17 cellular contexts compared by ENCODE assay signal in the genomic region with DNA sequence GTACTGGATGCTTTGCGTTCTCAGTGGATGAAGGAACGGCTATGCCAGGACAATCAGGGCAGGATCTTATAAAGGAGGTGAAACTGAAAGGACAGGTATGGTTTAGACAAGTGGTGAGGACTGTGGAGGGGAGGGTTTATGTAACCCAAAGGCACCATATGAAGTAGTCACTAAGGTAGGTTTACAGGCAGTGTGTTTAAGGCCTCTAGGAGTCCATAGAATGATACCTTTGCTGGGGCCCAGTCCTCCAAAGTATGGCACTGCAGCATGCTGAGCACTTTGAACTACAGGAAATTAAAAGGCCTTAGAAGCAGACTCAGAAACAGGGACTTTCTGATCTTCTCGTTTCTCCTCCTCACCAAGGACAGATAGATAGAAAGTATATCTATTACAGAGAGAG.
DNase-seq lines count a peak whose midpoint lies in the region; ATAC-seq, FAIRE-seq and TF ChIP-seq lines count a peak whose summit lies in the region.
"Had no signal": no experiment of that assay in that cellular context is flagged by ENCODE, and none has a peak within 500 bp of the region (broad histone marks: within the 10 kb centered on the region; RNA-seq: fewer than 3 reads in every experiment).

No MANE protein-coding gene starts in this region.

- no peaks in the 10 kb centered on the region for H3K27me3 Mint-ChIP-seq in neural crest cell (ENCODE audit: low read depth)
- H3K27me3 Mint-ChIP-seq: B cell; CD4-positive, alpha-beta memory T cell had no signal

- peak overlapping the region; percentile 4 for H3K27ac Mint-ChIP-seq in neural crest cell (ENCODE audit: unreplicated experiment)
- H3K27ac Mint-ChIP-seq: B cell, IgD-negative memory B cell had no signal

- no peaks in the 10 kb centered on the region for H3K27me3 ChIP-seq in DND-41 (ENCODE audit: insufficient read depth, low read length, poor library complexity)
- no peaks in the 10 kb centered on the region for H3K27me3 ChIP-seq in GM12878 (replicated peaks in 1 of 2; ENCODE audit: control insufficient read depth in 2 of 2, insufficient read depth in 2 of 2, low read length in 1 of 2)
- no peaks in the 10 kb centered on the region for H3K27me3 ChIP-seq in Karpas-422 (ENCODE audit: low read length)
- no peaks in the 10 kb centered on the region for H3K27me3 ChIP-seq in Peyer's patch

- H3K4me3 Mint-ChIP-seq in neural crest cell = no peak overlapping the region
- H3K4me3 Mint-ChIP-seq: B cell; CD4-positive, alpha-beta memory T cell; IgD-negative memory B cell had no signal

- peaks cover 62% of the 10 kb centered on the region for H3K4me1 Mint-ChIP-seq in neural crest cell
- H3K4me1 Mint-ChIP-seq: B cell, IgD-negative memory B cell had no signal

- H3K36me3 ChIP-seq in DND-41 (ENCODE audit: insufficient read depth, low read length) (no peaks in the 10 kb centered on the region), GM12878 (ENCODE audit: control insufficient read depth in 2 of 2, insufficient read depth in 2 of 2, low read length in 1 of 2) (no peaks in the 10 kb centered on the region), Karpas-422 (ENCODE audit: insufficient read depth, low read length) (no peaks in the 10 kb centered on the region), Peyer's patch (no peaks in the 10 kb centered on the region)

- TF ChIP-seq RAD21 in GM12878 (IDR thresholded peaks at IDR 0.05; ENCODE audit: insufficient read depth, low read depth, low read length) = no peak

- DNase-seq in DND-41 (no peak), GM12878 (ENCODE audit: low read depth, low spot score) (no peak), neural crest cell (ENCODE audit: low read depth, low spot score) (no peak), Karpas-422 (no peak), Peyer's patch (no peak)
- DNase-seq: CD4-positive, alpha-beta memory T cell; MV-4-11; NCI-H1436 treated with DMSO at 0.1 percent for 48 hours; NCI-H2081 treated with DMSO at 0.1 percent for 48 hours; NCI-H226; NCI-H526 treated with DMSO at 0.1 percent for 48 hours; PC-3 had no signal

- FAIRE-seq in GM12878 (lab: Jason Lieb, UNC) = no peak
- FAIRE-seq: H54 had no signal

- H3K79me2 ChIP-seq in DND-41 (ENCODE audit: insufficient read depth, low read length) = no peaks in the 10 kb centered on the region
- H3K79me2 ChIP-seq in GM12878 (ENCODE audit: control insufficient read depth, insufficient read depth, low read length) = no peaks in the 10 kb centered on the region
- H3K79me2 ChIP-seq in Karpas-422 (ENCODE audit: low read length) = no peaks in the 10 kb centered on the region

- TF ChIP-seq CTCF in DND-41 (IDR thresholded peaks at IDR 0.05; ENCODE audit: borderline replicate concordance, extremely low read depth, low read length, poor library complexity, severe bottlenecking) (no peak), GM12878 (IDR thresholded peaks at IDR 0.05 in 2 of 3, conservative IDR thresholded peaks at IDR 0.05 in 1 of 3; ENCODE audit: control insufficient read depth in 2 of 3, extremely low read depth in 1 of 3, insufficient read depth in 1 of 3, low read depth in 3 of 3, low read length in 3 of 3) (no peak), neural crest cell (conservative IDR thresholded peaks at IDR 0.05) (no peak), Peyer's patch (IDR thresholded peaks at IDR 0.05) (no peak)

- TF ChIP-seq POLR2A in GM12878 (IDR thresholded peaks at IDR 0.05; ENCODE audit: low read depth, low read length) = no peak
- TF ChIP-seq POLR2A in Peyer's patch (IDR thresholded peaks at IDR 0.05) = no peak

- ATAC-seq in DND-41 (ENCODE audit: insufficient read depth, low read depth) (peak; percentile 45; the same call in 1 of the 3 replicates), HG02798 (IDR thresholded peaks at IDR 0.05; ENCODE audit: poor library complexity, unreplicated experiment) (peak; percentile 45), GM12878 (peak; percentile 65), GM21529 (IDR thresholded peaks at IDR 0.05; ENCODE audit: unreplicated experiment) (no peak)
- ATAC-seq: PC-3 had no signal

- H3K9ac ChIP-seq in DND-41 (ENCODE audit: low read depth, low read length) (no peak overlapping the region), GM12878 (ENCODE audit: control insufficient read depth, insufficient read depth, low read length) (no peak overlapping the region), Karpas-422 (ENCODE audit: low read length) (no peak overlapping the region)

- BruUV-seq in GM12878 (replicated peaks; lab: Mats Ljungman, UMichigan) = no TSS peak

- H3K4me2 ChIP-seq in DND-41 (ENCODE audit: insufficient read depth, low read length) (no peak overlapping the region), GM12878 (ENCODE audit: control insufficient read depth, insufficient read depth) (no peak overlapping the region), Karpas-422 (ENCODE audit: low read depth, low read length, poor library complexity, severe bottlenecking) (no peak overlapping the region)

- H3K4me3 ChIP-seq in DND-41 (ENCODE audit: low read depth in 1 of 2, low read length in 2 of 2) (no peak overlapping the region), GM12878 (no peak overlapping the region), Karpas-422 (ENCODE audit: low read length) (no peak overlapping the region), Peyer's patch (no peak overlapping the region)

- H4K20me1 ChIP-seq in DND-41 (ENCODE audit: insufficient read depth, low read length) (no peaks in the 10 kb centered on the region), GM12878 (ENCODE audit: control insufficient read depth, insufficient read depth) (no peaks in the 10 kb centered on the region), Karpas-422 (ENCODE audit: insufficient read depth, low read depth, low read length) (no peaks in the 10 kb centered on the region)

- H3K9me3 ChIP-seq in DND-41 (ENCODE audit: insufficient read depth, low read length, severe bottlenecking) = no peaks in the 10 kb centered on the region
- no peaks in the 10 kb centered on the region for H3K9me3 ChIP-seq in GM12878 (replicated peaks; ENCODE audit: control insufficient read depth, insufficient read depth, low read length)
- peaks cover 4% of the 10 kb centered on the region; the same call in 1 of the 2 replicates for H3K9me3 ChIP-seq in Karpas-422 (ENCODE audit: low read length)
- H3K9me3 ChIP-seq in Peyer's patch = no peaks in the 10 kb centered on the region

- H3K4me1 ChIP-seq in DND-41 (ENCODE audit: insufficient read depth, low read length) (peaks cover 13% of the 10 kb centered on the region), GM12878 (ENCODE audit: control insufficient read depth, insufficient read depth, low read length) (peaks cover 5% of the 10 kb centered on the region), Karpas-422 (ENCODE audit: low read length) (no peaks in the 10 kb centered on the region), Peyer's patch (no peaks in the 10 kb centered on the region)

- H2AFZ ChIP-seq in DND-41 (ENCODE audit: low read depth, low read length) = no peak overlapping the region
- H2AFZ ChIP-seq in GM12878 (ENCODE audit: control insufficient read depth, low read depth, low read length) = no peak overlapping the region; the same call in 1 of the 2 replicates
- no peak overlapping the region for H2AFZ ChIP-seq in Karpas-422 (ENCODE audit: low read length)

- RAD21 ChIA-PET in GM12878 (lab: Charles Lee; ENCODE audit: unreplicated experiment) = interaction anchor here (1.0 kb wide), 1 partner anchor 14 kb away, joined by 3 read pairs; no protein-coding TSS in a partner anchor

- H3K36me3 Mint-ChIP-seq in neural crest cell (ENCODE audit: low read depth) = no peaks in the 10 kb centered on the region
- H3K36me3 Mint-ChIP-seq: CD4-positive, alpha-beta memory T cell; IgD-negative memory B cell had no signal

- no peaks in the 10 kb centered on the region for H3K9me2 ChIP-seq in Karpas-422 (replicated peaks; ENCODE audit: insufficient read depth, low read length)

- SMC1A ChIA-PET in GM12878 (lab: Charles Lee; ENCODE audit: uncharacterized antibody, unreplicated experiment) = interaction anchor here (0.6 kb wide), 1 partner anchor 544 kb away, joined by 3 read pairs; no protein-coding TSS in a partner anchor

- no peak for TF ChIP-seq EP300 in GM12878 (IDR thresholded peaks at IDR 0.05; ENCODE audit: borderline replicate concordance in 1 of 2, control insufficient read depth in 1 of 2, low read depth in 2 of 2, low read length in 2 of 2)

- CTCF ChIA-PET in GM12878 (lab: Yijun Ruan, JAX) = interaction anchor here (0.9 kb wide), 1 partner anchor 561 kb away, joined by 3 read pairs; no protein-coding TSS in a partner anchor

- in situ Hi-C loops in GM12878 (cut with MboI) = no loop called here

- intact Hi-C loops in GM12878 (cut with micrococcal nuclease; ENCODE audit: unreplicated experiment) = no loop called here

- peaks cover 2% of the 10 kb centered on the region for H3K9me3 Mint-ChIP-seq in neural crest cell
- H3K9me3 Mint-ChIP-seq: CD4-positive, alpha-beta memory T cell; IgD-negative memory B cell had no signal

- WGBS in GM12878 (ENCODE audit: insufficient coverage, insufficient replicate concordance, low lambda C conversion rate, missing lambda C conversion rate) = 60% methylated on average over 3 of the region's 3 CpGs

- H3K27ac ChIP-seq in DND-41 (ENCODE audit: low read length) (no peak overlapping the region), GM12878 (ENCODE audit: control insufficient read depth, insufficient read depth) (no peak overlapping the region), Karpas-422 (ENCODE audit: low read length) (no peak overlapping the region), Peyer's patch (no peak overlapping the region)

- POLR2A ChIA-PET in GM12878 (lab: Charles Lee) = no interaction called here

TF ChIP-seq in GM12878, 131 proteins besides CTCF, POLR2A, EP300 and RAD21:
- no peak for TF ChIP-seq TBL1XR1 (IDR thresholded peaks at IDR 0.05; ENCODE audit: low read depth, low read length)
- TF ChIP-seq IKZF2 (IDR thresholded peaks at IDR 0.05) = no peak
- no peak for TF ChIP-seq SREBF1 (IDR thresholded peaks at IDR 0.05; ENCODE audit: low read length)
- TF ChIP-seq SP1 (IDR thresholded peaks at IDR 0.05; ENCODE audit: low read depth, low read length) = no peak
- no peak for TF ChIP-seq ZBED1 (IDR thresholded peaks at IDR 0.05; ENCODE audit: borderline replicate concordance)
- TF ChIP-seq, protein P1, sequence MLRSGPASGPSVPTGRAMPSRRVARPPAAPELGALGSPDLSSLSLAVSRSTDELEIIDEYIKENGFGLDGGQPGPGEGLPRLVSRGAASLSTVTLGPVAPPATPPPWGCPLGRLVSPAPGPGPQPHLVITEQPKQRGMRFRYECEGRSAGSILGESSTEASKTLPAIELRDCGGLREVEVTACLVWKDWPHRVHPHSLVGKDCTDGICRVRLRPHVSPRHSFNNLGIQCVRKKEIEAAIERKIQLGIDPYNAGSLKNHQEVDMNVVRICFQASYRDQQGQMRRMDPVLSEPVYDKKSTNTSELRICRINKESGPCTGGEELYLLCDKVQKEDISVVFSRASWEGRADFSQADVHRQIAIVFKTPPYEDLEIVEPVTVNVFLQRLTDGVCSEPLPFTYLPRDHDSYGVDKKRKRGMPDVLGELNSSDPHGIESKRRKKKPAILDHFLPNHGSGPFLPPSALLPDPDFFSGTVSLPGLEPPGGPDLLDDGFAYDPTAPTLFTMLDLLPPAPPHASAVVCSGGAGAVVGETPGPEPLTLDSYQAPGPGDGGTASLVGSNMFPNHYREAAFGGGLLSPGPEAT (IDR thresholded peaks at IDR 0.05; ENCODE audit: low read depth) = no peak
